Comparison of ENCODE assay signal across 2 cellular contexts in genomic region chr10:28983799-28984198, GRCh38.
TF ChIP-seq lines count a peak whose summit lies in the region.

No MANE protein-coding gene starts in this region.

TF ChIP-seq in HepG2, 621 proteins besides CTCF, POLR2A, EP300 and RAD21:
- TF ChIP-seq CEBPB (IDR thresholded peaks at IDR 0.05; ENCODE audit: borderline replicate concordance, low read depth, low read length), result peak; percentile 29; the same call in 1 of the 2 replicates
- no peak for TF ChIP-seq CBX1 (IDR thresholded peaks at IDR 0.05; ENCODE audit: low read depth)

TF ChIP-seq in H1, 55 proteins besides CTCF, POLR2A, EP300 and RAD21:
- TF ChIP-seq JUND (IDR thresholded peaks at IDR 0.05; ENCODE audit: low read length), result no peak
- no peak for TF ChIP-seq POU5F1 (IDR thresholded peaks at IDR 0.05; ENCODE audit: low read depth, low read length)
- no peak for TF ChIP-seq GABPA (IDR thresholded peaks at IDR 0.05; ENCODE audit: borderline replicate concordance, insufficient read depth, low read length)
- TF ChIP-seq KDM1A (IDR thresholded peaks at IDR 0.05; ENCODE audit: borderline replicate concordance, low read length), result no peak
- TF ChIP-seq CEBPB (IDR thresholded peaks at IDR 0.05; ENCODE audit: low read depth, low read length), result no peak
- no peak for TF ChIP-seq TCF12 (IDR thresholded peaks at IDR 0.05; ENCODE audit: low read depth, low read length)
- TF ChIP-seq BCL11A (IDR thresholded peaks at IDR 0.05; ENCODE audit: low read depth in 2 of 2, low read length in 2 of 2), result no peak
- no peak for TF ChIP-seq CHD2 (IDR thresholded peaks at IDR 0.05; ENCODE audit: low read length)
- TF ChIP-seq MAX (IDR thresholded peaks at IDR 0.05), result no peak
- TF ChIP-seq KDM5A (IDR thresholded peaks at IDR 0.05; ENCODE audit: low read length), result no peak
- TF ChIP-seq HDAC2 (IDR thresholded peaks at IDR 0.05; ENCODE audit: borderline replicate concordance in 1 of 2, low read depth in 2 of 2, low read length in 2 of 2), result no peak
- no peak for TF ChIP-seq SP4 (IDR thresholded peaks at IDR 0.05; ENCODE audit: low read length)
- no peak for TF ChIP-seq RNF2 (IDR thresholded peaks at IDR 0.05; ENCODE audit: borderline replicate concordance, low read depth, low read length, missing control alignments, poor library complexity, severe bottlenecking)
- no peak for TF ChIP-seq GTF2F1 (IDR thresholded peaks at IDR 0.05; ENCODE audit: borderline replicate concordance, low read depth, low read length)
- no peak for TF ChIP-seq HDAC6 (IDR thresholded peaks at IDR 0.05; ENCODE audit: low read depth, low read length)
- no peak for TF ChIP-seq JUN (IDR thresholded peaks at IDR 0.05; ENCODE audit: low read depth, low read length)
- no peak for TF ChIP-seq SIN3A (conservative IDR thresholded peaks at IDR 0.05 in 1 of 2, IDR thresholded peaks at IDR 0.05 in 1 of 2; ENCODE audit: low read depth in 1 of 2, low read length in 2 of 2)
